In genomic region chr1:31926846-31927660, GRCh38 we compare ENCODE assay signal across 8 cellular contexts. TPM values are rescaled to one million over a fixed set of nuclear protein-coding genes. Genes with fewer than 3 reads are reported as not detected.
DNase-seq lines count a peak whose midpoint lies in the region; ATAC-seq and TF ChIP-seq lines count a peak whose summit lies in the region.

No MANE protein-coding gene starts in this region.

- H3K4me3 Mint-ChIP-seq in neural crest cell: peak overlapping the region; percentile 1

- DNase-seq in DMS153 treated with DMSO at 0.1 percent for 48 hours (lab: John Stamatoyannopoulos, UW; ENCODE audit: unreplicated experiment) (peak; percentile 85), NAMALWA (ENCODE audit: low spot score) (peak; percentile 43), neural crest cell (ENCODE audit: low read depth, low spot score) (no peak), ureter (ENCODE audit: low spot score) (no peak), COLO829 (ENCODE audit: low spot score) (no peak)
- no peak for DNase-seq in activated naive CD4-positive, alpha-beta T cell treated with anti-CD3 and anti-CD28 coated beads, Interleukin-2, amount 50 U/mL, for 72 hours (ENCODE audit: low spot score in 2 of 2)

- H3K27me3 Mint-ChIP-seq in neural crest cell (ENCODE audit: low read depth): no peaks in the 10 kb centered on the region

- ATAC-seq in activated naive CD4-positive, alpha-beta T cell treated with anti-CD3 and anti-CD28 coated beads, Interleukin-2, amount 50 U/mL, for 72 hours: no peak
- ATAC-seq in HG03108 (IDR thresholded peaks at IDR 0.05; ENCODE audit: unreplicated experiment) (no peak), GM19035 (IDR thresholded peaks at IDR 0.05; ENCODE audit: unreplicated experiment) (no peak)

- H3K9me3 Mint-ChIP-seq in activated naive CD4-positive, alpha-beta T cell treated with anti-CD3 and anti-CD28 coated beads, Interleukin-2, amount 50 U/mL, for 72 hours: no peaks in the 10 kb centered on the region
- H3K9me3 Mint-ChIP-seq in neural crest cell: no peaks in the 10 kb centered on the region

- peaks cover 6 to 46% of the 10 kb centered on the region in 2 donors for H3K36me3 Mint-ChIP-seq in activated naive CD4-positive, alpha-beta T cell treated with anti-CD3 and anti-CD28 coated beads, Interleukin-2, amount 50 U/mL, for 72 hours
- H3K36me3 Mint-ChIP-seq in neural crest cell (ENCODE audit: low read depth): no peaks in the 10 kb centered on the region

- H3K27ac Mint-ChIP-seq in activated naive CD4-positive, alpha-beta T cell treated with anti-CD3 and anti-CD28 coated beads, Interleukin-2, amount 50 U/mL, for 72 hours: peak overlapping the region; percentile 76 to 96
- peak overlapping the region; percentile 61 for H3K27ac Mint-ChIP-seq in neural crest cell (ENCODE audit: unreplicated experiment)

- H3K4me1 Mint-ChIP-seq in neural crest cell: peaks cover 55% of the 10 kb centered on the region

- TF ChIP-seq CTCF in neural crest cell (conservative IDR thresholded peaks at IDR 0.05): no peak

RNA-seq across cellular contexts. Expression of gene PTP4A2, which starts 11.1 kb away (rescaled TPM):
- total RNA-seq in activated naive CD4-positive, alpha-beta T cell treated with anti-CD3 and anti-CD28 coated beads, Interleukin-2, amount 50 U/mL, for 72 hours: 100 to 1,000 TPM; 216 to 408 TPM
- total RNA-seq in neural crest cell: 189 and 190 TPM in 2 replicates
- total RNA-seq in ureter: 416 TPM

Comparison
In these comparisons a context has a peak if more than half of its experiments do, and no peak if none do; other contexts are left out.
1. DNase-seq: peak in DMS153 treated with DMSO at 0.1 percent for 48 hours (single experiment) and NAMALWA (single experiment); none in activated naive CD4-positive, alpha-beta T cell treated with anti-CD3 and anti-CD28 coated beads, Interleukin-2, amount 50 U/mL, for 72 hours (0 of 2), neural crest cell (single experiment), ureter (single experiment) and COLO829 (single experiment).